In the genomic region with DNA sequence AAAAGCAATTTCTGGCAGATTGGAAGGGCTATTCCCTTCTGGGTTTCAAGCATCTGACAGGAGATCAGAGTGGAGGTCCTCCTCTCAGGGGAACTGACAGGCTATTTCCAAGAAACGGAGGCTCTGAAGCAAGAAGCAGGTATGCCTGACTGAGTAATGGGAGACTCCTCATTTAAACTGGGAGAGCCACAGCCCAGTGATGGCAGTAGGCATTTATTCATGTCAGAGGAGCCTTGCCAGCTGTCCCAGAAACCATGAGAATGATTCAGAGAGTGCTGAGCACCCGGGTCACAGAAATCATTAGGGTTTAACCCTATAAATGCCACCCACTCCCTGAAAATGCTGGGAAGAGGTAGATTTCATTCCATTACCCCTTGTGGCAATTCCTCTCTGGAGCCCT, we compare ENCODE assay signal across 19 cellular contexts.
DNase-seq lines count a peak whose midpoint lies in the region; ATAC-seq lines count a peak whose summit lies in the region.
"Had no signal": no experiment of that assay in that cellular context is flagged by ENCODE, and none has a peak within 500 bp of the region (broad histone marks: within the 10 kb centered on the region; RNA-seq: fewer than 3 reads in every experiment).

No MANE protein-coding gene starts in this region.

- H3K4me3 Mint-ChIP-seq in effector memory CD8-positive, alpha-beta T cell: no peak overlapping the region
- H3K4me3 Mint-ChIP-seq: CD8-positive, alpha-beta T cell; H9 had no signal

- H3K27me3 Mint-ChIP-seq in effector memory CD8-positive, alpha-beta T cell: no peaks in the 10 kb centered on the region

- no peaks in the 10 kb centered on the region for H3K36me3 Mint-ChIP-seq in effector memory CD8-positive, alpha-beta T cell (ENCODE audit: insufficient read depth)
- H3K36me3 Mint-ChIP-seq: CD8-positive, alpha-beta T cell had no signal

- no peak for ATAC-seq in effector memory CD8-positive, alpha-beta T cell (replicated peaks)
- ATAC-seq: CD8-positive, alpha-beta T cell had no signal

- no peak overlapping the region for H3K27ac Mint-ChIP-seq in effector memory CD8-positive, alpha-beta T cell
- H3K27ac Mint-ChIP-seq: CD8-positive, alpha-beta T cell had no signal

- DNase-seq in DMS 273 (lab: John Stamatoyannopoulos, UW; ENCODE audit: unreplicated experiment) (peak; percentile 3), DMS 273 treated with DMSO at 0.1 percent for 48 hours (lab: John Stamatoyannopoulos, UW) (no peak), LHCN-M2 (ENCODE audit: low read depth) (peak; percentile 40), NCI-H69 (lab: John Stamatoyannopoulos, UW) (peak; percentile 29), myocyte (ENCODE audit: low read depth) (peak; percentile 62), globus pallidus (ENCODE audit: low spot score) (no peak)
- DNase-seq in effector memory CD8-positive, alpha-beta T cell: no peak
- no peak for DNase-seq in activated naive CD4-positive, alpha-beta T cell treated with anti-CD3 and anti-CD28 coated beads, Interleukin-2, amount 50 U/mL, for 16 hours
- DNase-seq: AML-193; C1 segment of cervical spinal cord; CD8-positive, alpha-beta T cell; H9; KG1; NCI-H1436; NCI-H187 treated with DMSO at 0.1 percent for 48 hours; NCI-H524 treated with DMSO at 0.1 percent for 48 hours; SIG-M5; SK-N-SH; T-helper 2 cell had no signal

- peaks cover 2 to 7% of the 10 kb centered on the region in 2 donors for H3K9me3 Mint-ChIP-seq in effector memory CD8-positive, alpha-beta T cell
- H3K9me3 Mint-ChIP-seq: H9 had no signal

- no peaks in the 10 kb centered on the region for H3K4me1 Mint-ChIP-seq in effector memory CD8-positive, alpha-beta T cell (ENCODE audit: low read depth in 2 of 2)
- H3K4me1 Mint-ChIP-seq: H9 had no signal

Comparison
In these comparisons a context has a peak if more than half of its experiments do, and no peak if none do; other contexts are left out.
1. DNase-seq: peak in DMS 273 (single experiment), LHCN-M2 (single experiment), NCI-H69 (single experiment) and myocyte (single experiment); none in DMS 273 treated with DMSO at 0.1 percent for 48 hours (single experiment), effector memory CD8-positive, alpha-beta T cell (0 of 3), globus pallidus (single experiment) and activated naive CD4-positive, alpha-beta T cell treated with anti-CD3 and anti-CD28 coated beads, Interleukin-2, amount 50 U/mL, for 16 hours (single experiment).